In genomic region chr3:40524222-40524570, GRCh38 we compare ENCODE assay signal across 8 cellular contexts. TPM values are rescaled to one million over a fixed set of nuclear protein-coding genes. Genes with fewer than 3 reads are reported as not detected.
DNase-seq lines count a peak whose midpoint lies in the region; ATAC-seq and TF ChIP-seq lines count a peak whose summit lies in the region.

No MANE protein-coding gene starts in this region.

- no peak overlapping the region for H2BK5ac ChIP-seq in H9 (ENCODE audit: insufficient read length, low read length)

- H3K4me1 ChIP-seq in CD4-positive, CD25-positive, alpha-beta regulatory T cell (ENCODE audit: control insufficient read depth, insufficient read depth, low read length, poor library complexity, severe bottlenecking): peaks cover 17% of the 10 kb centered on the region
- no peaks in the 10 kb centered on the region for H3K4me1 ChIP-seq in H9 (ENCODE audit: insufficient read depth, low read length)

- peaks cover 12% of the 10 kb centered on the region for H3K36me3 ChIP-seq in CD4-positive, CD25-positive, alpha-beta regulatory T cell (ENCODE audit: control insufficient read depth, insufficient read depth, low read length)

- no peak overlapping the region for H4K8ac ChIP-seq in H9 (replicated peaks; ENCODE audit: insufficient read length, low read depth, low read length)

- H3K79me1 ChIP-seq in H9 (ENCODE audit: insufficient read depth, low read depth, low read length, poor library complexity, severe bottlenecking): peaks cover 2% of the 10 kb centered on the region

- no peak overlapping the region for H2BK120ac ChIP-seq in H9 (ENCODE audit: low read depth, low read length, poor library complexity, severe bottlenecking)

- H3K27me3 ChIP-seq in CD4-positive, CD25-positive, alpha-beta regulatory T cell (ENCODE audit: control insufficient read depth, insufficient read depth, low read length): no peaks in the 10 kb centered on the region
- no peaks in the 10 kb centered on the region for H3K27me3 ChIP-seq in H9 (ENCODE audit: insufficient read depth, low read length)

- H3K56ac ChIP-seq in H9 (ENCODE audit: insufficient read length, low read depth, low read length): no peak overlapping the region

- H4K20me1 ChIP-seq in H9 (ENCODE audit: control insufficient read depth, insufficient read depth, insufficient read length): no peaks in the 10 kb centered on the region

- H3K36me3 Mint-ChIP-seq in CD4-positive, CD25-positive, alpha-beta regulatory T cell: peaks cover 22% of the 10 kb centered on the region
- H3K36me3 Mint-ChIP-seq in H9 (ENCODE audit: insufficient read depth in 1 of 3, low read depth in 3 of 3): peaks cover 17 to 29% (median 28%) of the 10 kb centered on the region in 3 experiments

- H3T11ph ChIP-seq in H9 (ENCODE audit: low read length): peak overlapping the region; percentile 60

- H2BK15ac ChIP-seq in H9 (ENCODE audit: low read depth, low read length): no peak overlapping the region

- H3K27me3 Mint-ChIP-seq in CD4-positive, CD25-positive, alpha-beta regulatory T cell: no peaks in the 10 kb centered on the region
- H3K27me3 Mint-ChIP-seq in H9 (ENCODE audit: low read depth): no peaks in the 10 kb centered on the region

- WGBS in H9 (ENCODE audit: extremely low coverage, insufficient read length, low lambda C conversion rate): no CpG with 5 or more reads among the region's 5 CpGs

- peak overlapping the region; percentile 77 for H3K4me3 ChIP-seq in CD4-positive, CD25-positive, alpha-beta regulatory T cell (ENCODE audit: low read depth, low read length)
- peak overlapping the region; percentile 71 for H3K4me3 ChIP-seq in WI38 (ENCODE audit: low read depth, low read length)
- peak overlapping the region; percentile 57 to 78 (median 69) for H3K4me3 ChIP-seq in skin epidermis

- H2AFZ ChIP-seq in H9 (ENCODE audit: low read length): no peak overlapping the region

- peaks cover 11% of the 10 kb centered on the region for H3K23me2 ChIP-seq in H9 (ENCODE audit: insufficient read length, low read depth, low read length, poor library complexity, severe bottlenecking)

- H3K9me3 ChIP-seq in CD4-positive, CD25-positive, alpha-beta regulatory T cell (ENCODE audit: control insufficient read depth in 2 of 2, low read length in 2 of 2): no peaks in the 10 kb centered on the region
- no peaks in the 10 kb centered on the region for H3K9me3 ChIP-seq in H9 (ENCODE audit: control insufficient read depth, low read depth, low read length)

- H4K5ac ChIP-seq in H9 (ENCODE audit: insufficient read length, low read depth, low read length): peak overlapping the region; percentile 19

- no peak overlapping the region for H2AK5ac ChIP-seq in H9 (ENCODE audit: insufficient read length, low read length)

- peaks cover 22 to 51% (median 33%) of the 10 kb centered on the region in 4 donors for H3K4me1 Mint-ChIP-seq in CD4-positive, CD25-positive, alpha-beta regulatory T cell
- peaks cover 12 to 18% of the 10 kb centered on the region in 2 experiments for H3K4me1 Mint-ChIP-seq in H9

- peak overlapping the region; percentile 77 for H3K9ac ChIP-seq in H9 (ENCODE audit: extremely low read depth, insufficient read length, low read length)

- H3K79me2 ChIP-seq in H9 (ENCODE audit: insufficient read depth, low read length): no peaks in the 10 kb centered on the region

- peak overlapping the region; percentile 74 for H3K4me2 ChIP-seq in H9 (ENCODE audit: insufficient read depth, insufficient read length, low read length)

- H3K23ac ChIP-seq in H9 (ENCODE audit: insufficient read length, low read depth, low read length): no peak overlapping the region

- intact Hi-C loops in posterior vena cava (cut with DNase I): loop anchor here (10.0 kb wide), 2 partner anchors 69 to 219 kb away; partner anchors contain the start of genes EIF1B (in 1 of the 2) and RPL14 (in 1 of the 2)

- peak overlapping the region; percentile 94 for H3K14ac ChIP-seq in H9 (ENCODE audit: insufficient read depth, low read length)

- TF ChIP-seq CTCF in H9 (conservative IDR thresholded peaks at IDR 0.05): no peak
- no peak for TF ChIP-seq CTCF in WI38 (IDR thresholded peaks at IDR 0.05; ENCODE audit: low read depth, low read length)

- H3K27ac ChIP-seq in CD4-positive, CD25-positive, alpha-beta regulatory T cell (ENCODE audit: insufficient read depth, low read length, poor library complexity, severe bottlenecking): peak overlapping the region; percentile 77
- H3K27ac ChIP-seq in H9 (ENCODE audit: insufficient read length, low read depth, low read length): peak overlapping the region; percentile 0
- H3K27ac ChIP-seq in skin epidermis: peak overlapping the region; percentile 67 to 98 (median 94)

- peak overlapping the region; percentile 57 to 95 (median 93) for H3K27ac Mint-ChIP-seq in CD4-positive, CD25-positive, alpha-beta regulatory T cell
- H3K27ac Mint-ChIP-seq in H9: peak overlapping the region; percentile 84 to 97 (median 97)

- no peak overlapping the region for H2BK20ac ChIP-seq in H9 (ENCODE audit: low read depth, low read length, poor library complexity, severe bottlenecking)

- peak overlapping the region; percentile 15; the same call in 1 of the 2 replicates for H3K4ac ChIP-seq in H9 (ENCODE audit: low read depth, low read length)

- ATAC-seq in CD4-positive, CD25-positive, alpha-beta regulatory T cell (ENCODE audit: low read depth in 2 of 2): peak; percentile 4 to 13

- H3K18ac ChIP-seq in H9 (ENCODE audit: insufficient read length, low read depth, low read length): peak overlapping the region; percentile 95

- no peak for DNase-seq in CD4-positive, CD25-positive, alpha-beta regulatory T cell
- DNase-seq in H9 (no peak), hepatic stellate cell (ENCODE audit: low spot score) (peak; percentile 24), NCI-H1105 treated with DMSO at 0.1 percent for 48 hours (lab: John Stamatoyannopoulos, UW) (no peak), posterior vena cava (ENCODE audit: low spot score) (no peak), NCI-H1694 treated with DMSO at 0.1 percent for 48 hours (lab: John Stamatoyannopoulos, UW) (no peak)

- peak overlapping the region; percentile 95 to 97 (median 96) for H3K4me3 Mint-ChIP-seq in CD4-positive, CD25-positive, alpha-beta regulatory T cell
- H3K4me3 Mint-ChIP-seq in H9: peak overlapping the region; percentile 92 to 97

- H3K9me3 Mint-ChIP-seq in CD4-positive, CD25-positive, alpha-beta regulatory T cell: peaks cover 0 to 4% (median 0%) of the 10 kb centered on the region in 7 donors
- H3K9me3 Mint-ChIP-seq in H9: no peaks in the 10 kb centered on the region

- no peak overlapping the region for H2BK12ac ChIP-seq in H9 (ENCODE audit: insufficient read length, low read depth, low read length)

- H4K91ac ChIP-seq in H9 (ENCODE audit: insufficient read length, low read depth, low read length): no peak overlapping the region

RNA-seq across cellular contexts. Expression of gene ZNF621, which starts 0.6 kb away (rescaled TPM):
- total RNA-seq in CD4-positive, CD25-positive, alpha-beta regulatory T cell: 19.2 TPM
- polyA plus RNA-seq in CD4-positive, CD25-positive, alpha-beta regulatory T cell: 1 to 10 TPM; 2.0 to 3.9 (median 3.6) TPM
- 22.9 and 23.8 TPM in 2 replicates for total RNA-seq in H9 (2021)
- 10 to 100 TPM; 21.0 to 23.8 TPM for total RNA-seq in posterior vena cava

RNA-seq across cellular contexts. Expression of gene ZNF620, which starts 18.4 kb away (rescaled TPM):
- total RNA-seq in CD4-positive, CD25-positive, alpha-beta regulatory T cell: 2.4 TPM
- 1 to 10 TPM; 2.6 to 4.5 (median 3.4) TPM for polyA plus RNA-seq in CD4-positive, CD25-positive, alpha-beta regulatory T cell
- total RNA-seq in H9 (2021) (27.1 and 27.5 TPM in 2 replicates), posterior vena cava (1 to 10 TPM; 3.6 to 3.7 TPM)

RNA-seq across cellular contexts. Expression of gene ZNF619, which starts 47.3 kb away (rescaled TPM):
- total RNA-seq in CD4-positive, CD25-positive, alpha-beta regulatory T cell: 5.3 TPM
- 1 to 10 TPM; 2.1 to 4.0 (median 3.2) TPM for polyA plus RNA-seq in CD4-positive, CD25-positive, alpha-beta regulatory T cell
- total RNA-seq in H9 (2021) (4.3 and 4.8 TPM in 2 replicates), posterior vena cava (1 to 10 TPM; 4.7 to 5.5 TPM)

Comparison
In these comparisons a context has a peak if more than half of its experiments do, and no peak if none do; other contexts are left out.
1. H3K27ac ChIP-seq: peak in every context shown above with its lines; median percentile 94 in skin epidermis; 77 in CD4-positive, CD25-positive, alpha-beta regulatory T cell; 0 in H9.